8 cellular contexts compared by ENCODE assay signal in genomic region chr22:17629167-17629489, GRCh38. TPM values are rescaled to one million over a fixed set of nuclear protein-coding genes. Genes with fewer than 3 reads are reported as not detected.
DNase-seq lines count a peak whose midpoint lies in the region; ATAC-seq, FAIRE-seq and TF ChIP-seq lines count a peak whose summit lies in the region.

No MANE protein-coding gene starts in this region.

- DNase-seq in heart left ventricle = no peak
- no peak for DNase-seq in cardiac septum (ENCODE audit: low spot score)
- peak; percentile 12 for DNase-seq in bronchial epithelial cell (ENCODE audit: low read depth)
- DNase-seq in mesothelial cell of epicardium (ENCODE audit: low spot score in 2 of 2, unreplicated experiment in 2 of 2) = no peak
- DNase-seq in stimulated activated CD4-positive, alpha-beta T cell treated with anti-CD3 and anti-CD28 coated beads, Interleukin-12 subunit alpha, Interleukin-12 subunit beta, amount 100 ng/mL, for 4 hours = no peak
- DNase-seq in NCI-H524 (lab: John Stamatoyannopoulos, UW) = no peak
- no peak for DNase-seq in ecto neural progenitor cell (ENCODE audit: low spot score)
- no peak for DNase-seq in KBM-7

- H3K4me1 Mint-ChIP-seq in mesothelial cell of epicardium = peaks cover 22% of the 10 kb centered on the region

- intact Hi-C loops in heart left ventricle (cut with DNase I) = loop anchor here in 3 of 10 donors (5.0 to 10.0 kb wide), 3 partner anchors 56 to 64 kb away; partner anchors contain the start of gene SLC25A18 (in 1 of the 3)
- intact Hi-C loops in cardiac septum (cut with DNase I) = no loop called here

- in situ Hi-C loops in KBM-7 (cut with MboI; ENCODE audit: low pct_unique_long_range_greater_than_20kb, low sequenced_read_pairs) = no loop called here

- H3K27ac ChIP-seq in heart left ventricle = peak overlapping the region; percentile 77 to 96 (median 92)

- H3K4me3 ChIP-seq in heart left ventricle = peak overlapping the region; percentile 79 to 100 (median 93)
- peak overlapping the region; percentile 89 for H3K4me3 ChIP-seq in bronchial epithelial cell (ENCODE audit: low read depth, low read length)

- peak overlapping the region; percentile 88 for H3K4me3 Mint-ChIP-seq in mesothelial cell of epicardium

- TF ChIP-seq POLR2A in heart left ventricle (IDR thresholded peaks at IDR 0.05) = no peak

- H3K4me1 ChIP-seq in heart left ventricle = peaks cover 0 to 39% (median 21%) of the 10 kb centered on the region in 12 donors

- no peak for FAIRE-seq in bronchial epithelial cell (lab: Jason Lieb, UNC)

- peaks cover 0 to 18% (median 6%) of the 10 kb centered on the region in 9 donors for H3K36me3 ChIP-seq in heart left ventricle
- peaks cover 2% of the 10 kb centered on the region for H3K36me3 ChIP-seq in bronchial epithelial cell (ENCODE audit: control insufficient read depth, insufficient read depth, low read length)

- no peaks in the 10 kb centered on the region for H3K27me3 Mint-ChIP-seq in mesothelial cell of epicardium (ENCODE audit: low read depth)

- peak overlapping the region; percentile 99 for H3K27ac Mint-ChIP-seq in mesothelial cell of epicardium

- no peaks in the 10 kb centered on the region for H3K9me3 Mint-ChIP-seq in mesothelial cell of epicardium

- peak in 1 of 4 donors; percentile 5 for ATAC-seq in heart left ventricle

- TF ChIP-seq CTCF in heart left ventricle (IDR thresholded peaks at IDR 0.05) (no peak), bronchial epithelial cell (IDR thresholded peaks at IDR 0.05; ENCODE audit: insufficient read depth, low read length, severe bottlenecking) (no peak), mesothelial cell of epicardium (IDR thresholded peaks at IDR 0.05; ENCODE audit: unreplicated experiment) (no peak)

- H3K36me3 Mint-ChIP-seq in mesothelial cell of epicardium = no peaks in the 10 kb centered on the region

- H3K9me3 ChIP-seq in heart left ventricle = no peaks in the 10 kb centered on the region

- 0% methylated on average over 1 of the region's 1 CpG for WGBS in heart left ventricle, 4 donors

- H3K27me3 ChIP-seq in heart left ventricle (no peaks in the 10 kb centered on the region), bronchial epithelial cell (ENCODE audit: control insufficient read depth, insufficient read depth, low read length) (no peaks in the 10 kb centered on the region)

RNA-seq across cellular contexts. Expression of gene ATP6V1E1, which starts 0.6 kb away (rescaled TPM):
- total RNA-seq in heart left ventricle = 100 to 1,000 TPM; 188 to 293 (median 222) TPM
- polyA plus RNA-seq in heart left ventricle = 100 to 1,000 TPM; 126 to 333 TPM
- 174 TPM for total RNA-seq in cardiac septum
- 119 and 146 TPM in 2 replicates for total RNA-seq in bronchial epithelial cell
- 52.6 to 54.1 TPM (median 53.2 TPM) in 3 replicates for total RNA-seq in mesothelial cell of epicardium

RNA-seq across cellular contexts. Expression of gene BCL2L13, which starts 9.4 kb away (rescaled TPM):
- 100 to 1,000 TPM in 2 of 9 donors, 10 to 100 TPM in 7; 81.9 to 187 (median 89.7) TPM for total RNA-seq in heart left ventricle
- 10 to 100 TPM; 46.3 to 73.5 TPM for polyA plus RNA-seq in heart left ventricle
- total RNA-seq in cardiac septum = 69.9 TPM
- 48.4 and 54.3 TPM in 2 replicates for total RNA-seq in bronchial epithelial cell
- total RNA-seq in mesothelial cell of epicardium = 30.4 to 33.9 TPM (median 30.8 TPM) in 3 replicates
